ENCODE assay signal across 10 cellular contexts in the genomic region with DNA sequence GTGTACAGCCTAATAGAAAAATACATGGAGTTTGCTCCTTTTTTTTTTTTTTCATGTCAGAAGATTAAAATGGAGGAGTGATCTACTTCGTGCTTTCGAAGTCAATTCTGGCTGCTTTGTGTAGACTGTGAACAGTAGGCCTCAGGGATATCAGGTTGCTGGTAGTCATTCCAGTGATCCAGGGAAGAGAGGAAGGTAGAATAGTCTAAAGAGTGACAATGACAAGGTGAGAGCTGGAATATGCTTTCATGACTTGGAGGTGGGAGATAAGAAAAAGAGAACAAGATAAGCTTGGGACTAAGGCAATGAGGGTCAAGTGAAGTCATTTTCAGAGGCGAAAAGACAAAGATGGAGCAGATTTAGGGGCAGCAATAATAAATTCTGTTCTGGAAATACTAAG.
"Had no signal": no experiment of that assay in that cellular context is flagged by ENCODE, and none has a peak within 500 bp of the region (broad histone marks: within the 10 kb centered on the region; RNA-seq: fewer than 3 reads in every experiment).

No MANE protein-coding gene starts in this region.

- H3K4me2 ChIP-seq: GM23338 had no signal

- DNase-seq: GM23248, H7, H9, HCEC 1CT, HFFc6 had no signal

- H3K4me3 ChIP-seq: GM23248, GM23338, HAP-1 had no signal

- H3K27ac ChIP-seq: GM23248 had no signal

- FAIRE-seq: H1, H54 had no signal

- H3K36me3 ChIP-seq: HAP-1 had no signal

- H3K9ac ChIP-seq: GM23248 had no signal

- H3K4me1 ChIP-seq: HAP-1 had no signal

- H2AFZ ChIP-seq: GM23248 had no signal

- ATAC-seq: GM23338, HCT116 had no signal

- H3K9me3 ChIP-seq: HAP-1 had no signal
